ENCODE assay signal across 18 cellular contexts in genomic region chr10:5510281-5511072, GRCh38. TPM values are rescaled to one million over a fixed set of nuclear protein-coding genes. Genes with fewer than 3 reads are reported as not detected.
A peak's percentile ranks its signal among the peaks of the same experiment; 100 is the strongest.
DNase-seq lines count a peak whose midpoint lies in the region; ATAC-seq, FAIRE-seq and TF ChIP-seq lines count a peak whose summit lies in the region.
"Had no signal": no experiment of that assay in that cellular context is flagged by ENCODE, and none has a peak within 500 bp of the region (broad histone marks: within the 10 kb centered on the region; RNA-seq: fewer than 3 reads in every experiment).

No MANE protein-coding gene starts in this region.

- H3K4me3 Mint-ChIP-seq in Caco-2 (ENCODE audit: unreplicated experiment) = no peak overlapping the region
- H3K4me3 Mint-ChIP-seq in natural killer cell treated with Interleukin-12 subunit alpha and Interleukin-12 subunit beta and Interleukin-15 and Interleukin-18, amount 100 ng/mL, for 72 hours = no peak overlapping the region
- H3K4me3 Mint-ChIP-seq: CD4-positive, CD25-positive, alpha-beta regulatory T cell had no signal

- no peaks in the 10 kb centered on the region for H3K36me3 Mint-ChIP-seq in Caco-2 (ENCODE audit: insufficient read depth, unreplicated experiment)
- no peaks in the 10 kb centered on the region for H3K36me3 Mint-ChIP-seq in natural killer cell treated with Interleukin-12 subunit alpha and Interleukin-12 subunit beta and Interleukin-15 and Interleukin-18, amount 100 ng/mL, for 72 hours
- H3K36me3 Mint-ChIP-seq: CD4-positive, CD25-positive, alpha-beta regulatory T cell had no signal

- WGBS in GM12878 (ENCODE audit: insufficient coverage, insufficient replicate concordance, low lambda C conversion rate, missing lambda C conversion rate) = 53% methylated on average over 16 of the region's 16 CpGs
- WGBS in hepatocyte (ENCODE audit: low lambda C conversion rate, missing lambda C conversion rate) = 68% methylated on average over 16 of the region's 16 CpGs
- 83 to 87% methylated on average over 16 of the region's 16 CpGs for WGBS in body of pancreas, 2 donors

- in situ Hi-C loops in GM12878 (cut with MboI) = no loop called here

- H3K9me3 ChIP-seq in Caco-2 (no peaks in the 10 kb centered on the region), GM12878 (replicated peaks; ENCODE audit: control insufficient read depth, insufficient read depth, low read length) (no peaks in the 10 kb centered on the region), hepatocyte (ENCODE audit: low read depth) (no peaks in the 10 kb centered on the region), body of pancreas (no peaks in the 10 kb centered on the region)

- ATAC-seq in GM12878 (no peak), body of pancreas (no peak)
- ATAC-seq in natural killer cell treated with Interleukin-12 subunit alpha and Interleukin-12 subunit beta and Interleukin-15 and Interleukin-18, amount 100 ng/mL, for 72 hours = no peak

- DNase-seq in Caco-2 = no peak
- DNase-seq in GM12878 (ENCODE audit: low read depth, low spot score) = no peak
- no peak for DNase-seq in hepatocyte (ENCODE audit: low spot score)
- no peak for DNase-seq in ecto neural progenitor cell (ENCODE audit: low spot score)
- no peak for DNase-seq in EL
- no peak for DNase-seq in natural killer cell treated with Interleukin-12 subunit alpha and Interleukin-12 subunit beta and Interleukin-15 and Interleukin-18, amount 100 ng/mL, for 72 hours (ENCODE audit: low spot score)
- no peak for DNase-seq in body of pancreas
- DNase-seq: AML-193; Calu3; CD4-positive, CD25-positive, alpha-beta regulatory T cell; DMS79; GOT3; NCI-H1092; NCI-H1694 treated with DMSO at 0.1 percent for 48 hours; PC-9 had no signal

- TF ChIP-seq RAD21 in GM12878 (IDR thresholded peaks at IDR 0.05; ENCODE audit: insufficient read depth, low read depth, low read length) = no peak

- H3K36me3 ChIP-seq in Caco-2 (ENCODE audit: control insufficient read depth, insufficient read depth, low read length) = no peaks in the 10 kb centered on the region
- H3K36me3 ChIP-seq in GM12878 (ENCODE audit: control insufficient read depth in 2 of 2, insufficient read depth in 2 of 2, low read length in 1 of 2) = no peaks in the 10 kb centered on the region
- no peaks in the 10 kb centered on the region for H3K36me3 ChIP-seq in hepatocyte (replicated peaks; ENCODE audit: insufficient read depth, low read depth)
- no peaks in the 10 kb centered on the region for H3K36me3 ChIP-seq in body of pancreas (replicated peaks in 1 of 2; ENCODE audit: insufficient read depth in 1 of 2, low read depth in 2 of 2)

- H3K4me3 ChIP-seq in Caco-2 (ENCODE audit: low read depth, low read length) = no peak overlapping the region
- no peak overlapping the region for H3K4me3 ChIP-seq in GM12878
- no peak overlapping the region for H3K4me3 ChIP-seq in hepatocyte
- H3K4me3 ChIP-seq in skin epidermis = no peak overlapping the region
- no peak overlapping the region for H3K4me3 ChIP-seq in body of pancreas
- H3K4me3 ChIP-seq: PC-9 had no signal

- H3K27me3 ChIP-seq in Caco-2 (replicated peaks; ENCODE audit: control insufficient read depth, insufficient read depth, low read length) (no peaks in the 10 kb centered on the region), GM12878 (replicated peaks in 1 of 2; ENCODE audit: control insufficient read depth in 2 of 2, insufficient read depth in 2 of 2, low read length in 1 of 2) (peaks cover 0 to 5% of the 10 kb centered on the region in 2 experiments; a peak in 2 of 4 replicates), hepatocyte (no peaks in the 10 kb centered on the region), body of pancreas (no peaks in the 10 kb centered on the region)

- H3K27me3 Mint-ChIP-seq in Caco-2 (ENCODE audit: insufficient read depth, unreplicated experiment) = no peaks in the 10 kb centered on the region
- H3K27me3 Mint-ChIP-seq in natural killer cell treated with Interleukin-12 subunit alpha and Interleukin-12 subunit beta and Interleukin-15 and Interleukin-18, amount 100 ng/mL, for 72 hours = peaks cover 10 to 23% of the 10 kb centered on the region in 2 donors

- H2AFZ ChIP-seq in GM12878 (ENCODE audit: control insufficient read depth, low read depth, low read length) (no peak overlapping the region), hepatocyte (peak overlapping the region; percentile 3)
- H2AFZ ChIP-seq: PC-9 had no signal

- no peak for FAIRE-seq in GM12878 (lab: Jason Lieb, UNC)
- FAIRE-seq: G401.6 had no signal

- no peak overlapping the region for H3K27ac ChIP-seq in GM12878 (ENCODE audit: control insufficient read depth, insufficient read depth)
- peak overlapping the region; percentile 3 for H3K27ac ChIP-seq in hepatocyte
- H3K27ac ChIP-seq in skin epidermis = peak overlapping the region in 15 of 21 experiments; percentile 2 to 77 (median 49)
- no peak overlapping the region for H3K27ac ChIP-seq in body of pancreas
- H3K27ac ChIP-seq: HL-60, PC-9 had no signal

- H3K4me1 ChIP-seq in Caco-2 (peaks cover 52% of the 10 kb centered on the region), GM12878 (ENCODE audit: control insufficient read depth, insufficient read depth, low read length) (no peaks in the 10 kb centered on the region), hepatocyte (ENCODE audit: insufficient read depth) (peaks cover 22% of the 10 kb centered on the region), body of pancreas (peaks cover 11% of the 10 kb centered on the region)

- no TSS peak for BruUV-seq in Caco-2 (replicated peaks; lab: Mats Ljungman, UMichigan)
- BruUV-seq in GM12878 (replicated peaks; lab: Mats Ljungman, UMichigan) = no TSS peak

- H4K20me1 ChIP-seq in GM12878 (ENCODE audit: control insufficient read depth, insufficient read depth) (no peaks in the 10 kb centered on the region), hepatocyte (ENCODE audit: insufficient read depth, poor library complexity, severe bottlenecking) (no peaks in the 10 kb centered on the region)

- H3K4me2 ChIP-seq in GM12878 (ENCODE audit: control insufficient read depth, insufficient read depth) (no peak overlapping the region), hepatocyte (peak overlapping the region; percentile 2)
- H3K4me2 ChIP-seq: PC-9 had no signal

- POLR2A ChIA-PET in Caco-2 (lab: Charles Lee) (no interaction called here), GM12878 (lab: Charles Lee) (interaction anchor here (0.6 kb wide), 1 partner anchor 17 kb away, joined by 5 read pairs; no protein-coding TSS in a partner anchor)

- TF ChIP-seq CTCF in Caco-2 (IDR thresholded peaks at IDR 0.05; ENCODE audit: insufficient read depth in 1 of 2, low read depth in 1 of 2, low read length in 1 of 2, severe bottlenecking in 1 of 2, unreplicated experiment in 1 of 2) (no peak), GM12878 (IDR thresholded peaks at IDR 0.05 in 2 of 3, conservative IDR thresholded peaks at IDR 0.05 in 1 of 3; ENCODE audit: control insufficient read depth in 2 of 3, extremely low read depth in 1 of 3, insufficient read depth in 1 of 3, low read depth in 3 of 3, low read length in 3 of 3) (no peak), hepatocyte (IDR thresholded peaks at IDR 0.05; ENCODE audit: poor library complexity) (no peak), body of pancreas (IDR thresholded peaks at IDR 0.05) (no peak)

- H3K27ac Mint-ChIP-seq in Caco-2 (ENCODE audit: unreplicated experiment) = peak overlapping the region; percentile 40
- H3K27ac Mint-ChIP-seq in natural killer cell treated with Interleukin-12 subunit alpha and Interleukin-12 subunit beta and Interleukin-15 and Interleukin-18, amount 100 ng/mL, for 72 hours = no peak overlapping the region
- H3K27ac Mint-ChIP-seq: CD4-positive, CD25-positive, alpha-beta regulatory T cell had no signal

- H3K4me1 Mint-ChIP-seq in Caco-2 (ENCODE audit: low read depth, unreplicated experiment) = peaks cover 51% of the 10 kb centered on the region
- no peaks in the 10 kb centered on the region for H3K4me1 Mint-ChIP-seq in natural killer cell treated with Interleukin-12 subunit alpha and Interleukin-12 subunit beta and Interleukin-15 and Interleukin-18, amount 100 ng/mL, for 72 hours (ENCODE audit: low read depth in 2 of 2)

- no peaks in the 10 kb centered on the region for H3K9me2 ChIP-seq in hepatocyte (replicated peaks; ENCODE audit: insufficient read depth)

- RAD21 ChIA-PET in GM12878 (lab: Charles Lee; ENCODE audit: unreplicated experiment) = interaction anchor here (0.5 kb wide), 1 partner anchor 32 kb away, joined by 4 read pairs; no protein-coding TSS in a partner anchor

- peaks cover 3% of the 10 kb centered on the region for H3K9me3 Mint-ChIP-seq in Caco-2 (ENCODE audit: unreplicated experiment)
- no peaks in the 10 kb centered on the region for H3K9me3 Mint-ChIP-seq in natural killer cell treated with Interleukin-12 subunit alpha and Interleukin-12 subunit beta and Interleukin-15 and Interleukin-18, amount 100 ng/mL, for 72 hours
- H3K9me3 Mint-ChIP-seq: CD4-positive, CD25-positive, alpha-beta regulatory T cell had no signal

- TF ChIP-seq POLR2A in GM12878 (IDR thresholded peaks at IDR 0.05; ENCODE audit: low read depth, low read length) (no peak), body of pancreas (IDR thresholded peaks at IDR 0.05) (no peak)

- no peak for TF ChIP-seq EP300 in GM12878 (IDR thresholded peaks at IDR 0.05; ENCODE audit: borderline replicate concordance in 1 of 2, control insufficient read depth in 1 of 2, low read depth in 2 of 2, low read length in 2 of 2)

- SMC1A ChIA-PET in GM12878 (lab: Charles Lee; ENCODE audit: uncharacterized antibody, unreplicated experiment) = no interaction called here

- H3K9ac ChIP-seq in GM12878 (ENCODE audit: control insufficient read depth, insufficient read depth, low read length) = no peak overlapping the region

- H3K79me2 ChIP-seq in GM12878 (ENCODE audit: control insufficient read depth, insufficient read depth, low read length) (no peaks in the 10 kb centered on the region), hepatocyte (no peaks in the 10 kb centered on the region)

- CTCF ChIA-PET in Caco-2 (lab: Charles Lee) = interaction anchor here (0.6 to 0.8 kb wide), 2 partner anchors 20 to 120 kb away, joined by 3 read pairs; no protein-coding TSS in a partner anchor
- CTCF ChIA-PET in GM12878 (lab: Yijun Ruan, JAX) = interaction anchor here (0.5 to 1.0 kb wide), 3 partner anchors 75 to 1340 kb away, joined by 3 read pairs; no protein-coding TSS in a partner anchor

- intact Hi-C loops in Caco-2 (cut with micrococcal nuclease; ENCODE audit: unreplicated experiment) = no loop called here
- intact Hi-C loops in GM12878 (cut with micrococcal nuclease; ENCODE audit: unreplicated experiment) = no loop called here
- intact Hi-C loops in body of pancreas (cut with DNase I) = no loop called here

RNA-seq across cellular contexts. Expression of gene CALML5, which starts 11.1 kb away (rescaled TPM):
- total RNA-seq in Caco-2 (2022) (not detected in 2 replicates), GM12878 (2014; rRNA removed) (not detected in 2 replicates), GM12878 (2014; rRNA removed; fragmentation: Illumina TruSeq; extraction: Trizol) (not detected in 2 replicates), GM12878 (2021) (not detected in 2 replicates), hepatocyte (not detected in 2 replicates), body of pancreas (not detected)
- total RNA-seq in GM12878 (2013; cell fraction: nucleolus; rRNA removed) = not detected in 2 replicates
- polyA plus RNA-seq in GM12878 (2011; ENCODE audit: low read depth) = not detected
- polyA plus RNA-seq in GM12878 (2011; rRNA removed) (not detected in 2 replicates), GM12878 (2014; fragmentation: Illumina TruSeq; extraction: Trizol) (not detected in 2 replicates), GM12878 (2014; fragmentation: Nextera tagmentation; extraction: Ambion mirVana) (not detected), GM12878 (2014; rRNA removed) (not detected in 2 replicates), GM12878 (2016; fragmentation: Nextera tagmentation; extraction: Ambion mirVana) (not detected), hepatocyte (not detected in 2 replicates)
- not detected in 2 replicates for polyA plus RNA-seq in GM12878 (2011; cell fraction: cytosol; rRNA removed)
- polyA plus RNA-seq in GM12878 (2011; cell fraction: nucleus; rRNA removed) = not detected in 2 replicates
- not detected in 2 replicates for polyA plus RNA-seq in GM12878 (2012)
- polyA minus RNA-seq in GM12878 (2011; rRNA and poly(A)+ RNA removed) = not detected in 2 replicates
- not detected in 2 replicates for polyA minus RNA-seq in GM12878 (2011; cell fraction: cytosol; rRNA and poly(A)+ RNA removed)
- not detected in 2 replicates for polyA minus RNA-seq in GM12878 (2011; cell fraction: nucleus; rRNA and poly(A)+ RNA removed)
- not detected for total RNA-seq in natural killer cell treated with Interleukin-12 subunit alpha and Interleukin-12 subunit beta and Interleukin-15 and Interleukin-18, amount 100 ng/mL, for 72 hours
- total RNA-seq: Calu3; CD4-positive, CD25-positive, alpha-beta regulatory T cell had no signal
- polyA plus RNA-seq: CD4-positive, CD25-positive, alpha-beta regulatory T cell had no signal

RNA-seq across cellular contexts. Expression of gene CALML3, which starts 14.3 kb away (rescaled TPM):
- total RNA-seq in Caco-2 (2022) (0.18 TPM in 1 of 2 replicates, not detected in the other), GM12878 (2014; rRNA removed) (not detected in 2 replicates), GM12878 (2014; rRNA removed; fragmentation: Illumina TruSeq; extraction: Trizol) (not detected in 2 replicates), GM12878 (2021) (not detected in 2 replicates), hepatocyte (not detected in 2 replicates), body of pancreas (not detected)
- total RNA-seq in GM12878 (2013; cell fraction: nucleolus; rRNA removed) = not detected in 2 replicates
- not detected for polyA plus RNA-seq in GM12878 (2011; ENCODE audit: low read depth)
- polyA plus RNA-seq in GM12878 (2011; rRNA removed) (not detected in 2 replicates), GM12878 (2014; fragmentation: Illumina TruSeq; extraction: Trizol) (not detected in 2 replicates), GM12878 (2014; fragmentation: Nextera tagmentation; extraction: Ambion mirVana) (not detected), GM12878 (2014; rRNA removed) (not detected in 2 replicates), GM12878 (2016; fragmentation: Nextera tagmentation; extraction: Ambion mirVana) (not detected), hepatocyte (not detected in 2 replicates)
- not detected in 2 replicates for polyA plus RNA-seq in GM12878 (2011; cell fraction: cytosol; rRNA removed)
- polyA plus RNA-seq in GM12878 (2011; cell fraction: nucleus; rRNA removed) = not detected in 2 replicates
- polyA plus RNA-seq in GM12878 (2012) = not detected in 2 replicates
- polyA minus RNA-seq in GM12878 (2011; rRNA and poly(A)+ RNA removed) = not detected in 2 replicates
- not detected in 2 replicates for polyA minus RNA-seq in GM12878 (2011; cell fraction: cytosol; rRNA and poly(A)+ RNA removed)
- not detected in 2 replicates for polyA minus RNA-seq in GM12878 (2011; cell fraction: nucleus; rRNA and poly(A)+ RNA removed)
- not detected for total RNA-seq in natural killer cell treated with Interleukin-12 subunit alpha and Interleukin-12 subunit beta and Interleukin-15 and Interleukin-18, amount 100 ng/mL, for 72 hours
- total RNA-seq: Calu3; CD4-positive, CD25-positive, alpha-beta regulatory T cell; PC-9 had no signal
- polyA plus RNA-seq: CD4-positive, CD25-positive, alpha-beta regulatory T cell had no signal

Comparison
In these comparisons a context has a peak if more than half of its experiments do, and no peak if none do; other contexts are left out.
1. H3K27ac ChIP-seq: peak in hepatocyte (single experiment) and skin epidermis (15 of 21); none in GM12878 (single experiment) and body of pancreas (0 of 4).